8 cellular contexts compared by ENCODE assay signal in the genomic region with DNA sequence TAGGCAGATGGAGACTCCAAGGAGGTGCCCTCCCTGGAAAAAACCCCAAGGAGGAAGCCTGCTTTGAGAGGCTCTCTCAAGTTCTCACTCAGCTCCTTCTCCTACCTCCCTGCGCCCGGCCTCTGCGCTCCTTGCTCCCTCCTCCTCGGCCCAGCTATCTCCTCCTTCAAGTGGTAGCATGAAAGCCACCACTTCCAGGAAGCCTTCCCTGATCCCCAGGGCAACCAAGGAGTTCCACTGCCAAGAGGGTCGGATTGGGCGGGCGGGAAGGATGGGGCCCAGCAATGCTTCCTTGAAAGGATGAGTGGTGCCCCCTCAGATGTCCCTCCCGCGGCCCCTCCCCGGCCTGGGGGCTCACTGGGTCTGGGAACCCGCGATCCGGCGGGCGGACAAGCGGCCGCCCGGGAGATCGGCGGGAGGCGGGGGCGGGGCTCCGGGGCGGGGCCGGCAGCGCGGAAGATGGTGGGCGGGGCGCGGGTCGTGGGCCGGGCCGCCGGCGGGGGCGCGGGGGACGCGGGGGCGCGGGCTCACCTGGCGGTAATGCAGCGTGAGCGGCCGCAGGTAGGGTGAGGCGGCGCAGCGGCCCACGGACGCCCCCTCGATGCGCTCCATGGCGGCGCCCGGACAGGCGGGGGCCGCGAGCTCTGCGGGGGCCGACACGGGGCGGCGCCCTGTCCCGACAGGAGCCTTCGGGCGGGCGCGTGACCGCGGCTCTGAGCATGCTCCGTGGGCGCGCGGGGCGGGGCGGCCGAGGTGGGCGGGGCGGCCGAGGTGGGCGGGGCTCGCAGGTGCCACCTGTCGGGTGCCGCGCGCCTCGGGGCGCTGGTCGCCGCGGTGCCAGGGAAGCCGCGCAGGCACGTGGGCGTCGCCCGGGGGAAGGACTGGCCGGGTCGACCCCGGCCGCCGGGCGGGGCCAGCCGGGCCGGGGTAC. TPM values are rescaled to one million over a fixed set of nuclear protein-coding genes. Genes with fewer than 3 reads are reported as not detected.
DNase-seq lines count a peak whose midpoint lies in the region; ATAC-seq, FAIRE-seq and TF ChIP-seq lines count a peak whose summit lies in the region.

A gene (minus strand): TSS at position 715 of the 931 bp plus-strand sequence. CDS start 103 bp downstream, at position 612.

- intact Hi-C loops in CD4-positive, alpha-beta memory T cell (cut with micrococcal nuclease), result loop anchor here (5.0 kb wide), 2 partner anchors 89 to 121 kb away; a partner anchor contains a TSS

- peak within 1 kb of the TSS; percentile 85 for H3K4me2 ChIP-seq in keratinocyte (ENCODE audit: control insufficient read depth, extremely low read depth, insufficient read depth, low read depth, low read length)

- H3K9me3 Mint-ChIP-seq in CD4-positive, alpha-beta memory T cell, result no peaks in the 10 kb centered on the region

- dilution Hi-C loops in keratinocyte (cut with MboI; ENCODE audit: extremely low pct_ligation_motif_present, low sequenced_read_pairs), result no loop called here

- peak; percentile 76 for ATAC-seq in GM21381 (IDR thresholded peaks at IDR 0.05; ENCODE audit: unreplicated experiment)
- no peak for ATAC-seq in GM18909 (IDR thresholded peaks at IDR 0.05; ENCODE audit: poor library complexity, unreplicated experiment)

- H4K20me1 ChIP-seq in keratinocyte (ENCODE audit: control insufficient read depth, extremely low read depth, insufficient read depth, low read length), result no peaks in the 10 kb centered on the region

- no peaks in the 10 kb centered on the region for H3K9me1 ChIP-seq in keratinocyte (ENCODE audit: control insufficient read depth, extremely low read depth, insufficient read depth, low read length)

- H3K79me2 ChIP-seq in keratinocyte (ENCODE audit: control insufficient read depth, insufficient read depth, low read length), result no peaks in the 10 kb centered on the region

- H3K27ac ChIP-seq in CD4-positive, alpha-beta memory T cell (ENCODE audit: low read depth, low read length), result no peak within 1 kb of the TSS
- H3K27ac ChIP-seq in keratinocyte (ENCODE audit: control insufficient read depth, insufficient read depth, low read length), result no peak within 1 kb of the TSS

- H3K4me3 Mint-ChIP-seq in CD4-positive, alpha-beta memory T cell, result peak within 1 kb of the TSS; percentile 73 to 85 (median 77)

- peak within 1 kb of the TSS in 1 of 2 donors; percentile 32 for H3K4me3 ChIP-seq in CD4-positive, alpha-beta memory T cell (ENCODE audit: low read length in 2 of 2)
- H3K4me3 ChIP-seq in WI38 (ENCODE audit: low read depth, low read length), result peak within 1 kb of the TSS; percentile 52
- peak within 1 kb of the TSS; percentile 56 for H3K4me3 ChIP-seq in bronchial epithelial cell (ENCODE audit: low read depth, low read length)
- H3K4me3 ChIP-seq in keratinocyte (ENCODE audit: control insufficient read depth in 2 of 3, extremely low read depth in 1 of 3, insufficient read depth in 2 of 3, low read depth in 1 of 3, low read length in 3 of 3), result peak within 1 kb of the TSS; percentile 53 to 76 (median 64)

- FAIRE-seq in bronchial epithelial cell (lab: Jason Lieb, UNC) (no peak), keratinocyte (lab: Jason Lieb, UNC) (no peak)

- POLR2A ChIA-PET in CD4-positive, alpha-beta memory T cell (lab: Charles Lee; ENCODE audit: partially characterized antibody), result interaction anchor here (1.1 to 1.8 kb wide), 3 partner anchors 11 to 133 kb away, joined by 4 to 7 read pairs (median 5); a partner anchor contains a TSS

- H3K27me3 ChIP-seq in CD4-positive, alpha-beta memory T cell (ENCODE audit: insufficient read depth, low read length), result no peaks in the 10 kb centered on the region
- peaks cover 2% of the 10 kb centered on the region for H3K27me3 ChIP-seq in bronchial epithelial cell (ENCODE audit: control insufficient read depth, insufficient read depth, low read length)
- H3K27me3 ChIP-seq in keratinocyte (ENCODE audit: control insufficient read depth, extremely low read depth, insufficient read depth, low read length), result no peaks in the 10 kb centered on the region

- no peaks in the 10 kb centered on the region for H3K9me3 ChIP-seq in CD4-positive, alpha-beta memory T cell (ENCODE audit: control insufficient read depth in 1 of 2, low read length in 2 of 2)
- no peaks in the 10 kb centered on the region for H3K9me3 ChIP-seq in keratinocyte (ENCODE audit: control insufficient read depth, low read depth, low read length)

- H3K9ac ChIP-seq in keratinocyte (ENCODE audit: control insufficient read depth, extremely low read depth, insufficient read depth, low read length), result peak within 1 kb of the TSS; percentile 50

- no peaks in the 10 kb centered on the region for H3K36me3 ChIP-seq in CD4-positive, alpha-beta memory T cell (ENCODE audit: insufficient read depth, low read length)
- H3K36me3 ChIP-seq in bronchial epithelial cell (ENCODE audit: control insufficient read depth, insufficient read depth, low read length) (no peaks in the 10 kb centered on the region), keratinocyte (ENCODE audit: control insufficient read depth in 2 of 2, extremely low read depth in 1 of 2, insufficient read depth in 2 of 2, low read length in 2 of 2) (no peaks in the 10 kb centered on the region)

- H3K36me3 Mint-ChIP-seq in CD4-positive, alpha-beta memory T cell, result no peaks in the 10 kb centered on the region

- CTCF ChIA-PET in CD4-positive, alpha-beta memory T cell (lab: Charles Lee; ENCODE audit: partially characterized antibody), result interaction anchor here (0.8 to 1.8 kb wide), 8 partner anchors 9 to 111 kb away, joined by 3 to 9 read pairs (median 3); no protein-coding TSS in a partner anchor

- DNase-seq in CD4-positive, alpha-beta memory T cell, result peak; percentile 78 to 86 (median 82)
- DNase-seq in LoVo (ENCODE audit: low spot score) (peak; percentile 87), bronchial epithelial cell (ENCODE audit: low read depth) (no peak), keratinocyte (ENCODE audit: low read depth, low spot score) (no peak)
- peak; percentile 83 for DNase-seq in stimulated activated CD4-positive, alpha-beta T cell treated with anti-CD3 and anti-CD28 coated beads, Interleukin-1b, Interleukin-23, amount 100 ng/mL, for 48 hours

- H3K4me1 Mint-ChIP-seq in CD4-positive, alpha-beta memory T cell, result peaks cover 1 to 21% (median 8%) of the 10 kb centered on the region in 4 donors

- H3K4me1 ChIP-seq in CD4-positive, alpha-beta memory T cell (ENCODE audit: insufficient read depth, low read length), result peaks cover 28% of the 10 kb centered on the region
- peaks cover 22% of the 10 kb centered on the region for H3K4me1 ChIP-seq in keratinocyte (ENCODE audit: control insufficient read depth, extremely low read depth, insufficient read depth, low read length)

- no peaks in the 10 kb centered on the region for H3K27me3 Mint-ChIP-seq in CD4-positive, alpha-beta memory T cell

- peak within 1 kb of the TSS in 6 of 7 donors; percentile 31 to 89 (median 46) for H3K27ac Mint-ChIP-seq in CD4-positive, alpha-beta memory T cell

- TF ChIP-seq CTCF in WI38 (IDR thresholded peaks at IDR 0.05; ENCODE audit: low read depth, low read length) (no peak), bronchial epithelial cell (IDR thresholded peaks at IDR 0.05; ENCODE audit: insufficient read depth, low read length, severe bottlenecking) (no peak), keratinocyte (optimal IDR thresholded peaks at IDR 0.05 in 1 of 3, IDR thresholded peaks at IDR 0.05 in 1 of 3, conservative IDR thresholded peaks at IDR 0.05 in 1 of 3; ENCODE audit: extremely low read depth in 1 of 3, insufficient read depth in 2 of 3, low read length in 3 of 3) (no peak)

- no peak within 1 kb of the TSS for H2AFZ ChIP-seq in keratinocyte (ENCODE audit: control insufficient read depth, low read length)

RNA-seq across cellular contexts. Expression of the gene that starts here (rescaled TPM):
- total RNA-seq in CD4-positive, alpha-beta memory T cell, result 10 to 100 TPM; 17.4 to 18.0 TPM
- polyA plus RNA-seq in CD4-positive, alpha-beta memory T cell, result 10 to 100 TPM; 10.5 to 20.2 TPM
- total RNA-seq in bronchial epithelial cell, result 31.9 and 45.4 TPM in 2 replicates
- polyA plus RNA-seq in keratinocyte, result 15.6 to 28.8 TPM (median 16.1 TPM) in 3 replicates
- 4.9 TPM for polyA plus RNA-seq in keratinocyte (2011; ENCODE audit: low read depth)
- polyA plus RNA-seq in keratinocyte (2011; cell fraction: cytosol; rRNA removed), result 9.0 and 27.0 TPM in 2 replicates
- 9.5 and 12.3 TPM in 2 replicates for polyA plus RNA-seq in keratinocyte (2011; cell fraction: nucleus; rRNA removed)
- polyA plus RNA-seq in keratinocyte (2012; ENCODE audit: low replicate concordance), result 19.5 and 34.9 TPM in 2 replicates
- polyA minus RNA-seq in keratinocyte, result 7.7 to 14.3 TPM (median 11.1 TPM) in 3 replicates
- 37.0 TPM for polyA minus RNA-seq in keratinocyte (2011; cell fraction: cytosol; rRNA and poly(A)+ RNA removed)
- 2.3 and 5.8 TPM in 2 replicates for polyA minus RNA-seq in keratinocyte (2011; cell fraction: nucleus; rRNA and poly(A)+ RNA removed)

Comparison
In these comparisons a context has a peak if more than half of its experiments do, and no peak if none do; other contexts are left out.
1. DNase-seq: peak in CD4-positive, alpha-beta memory T cell (5 of 5), LoVo (single experiment) and stimulated activated CD4-positive, alpha-beta T cell treated with anti-CD3 and anti-CD28 coated beads, Interleukin-1b, Interleukin-23, amount 100 ng/mL, for 48 hours (single experiment); none in bronchial epithelial cell (single experiment) and keratinocyte (single experiment).